In the genomic region with DNA sequence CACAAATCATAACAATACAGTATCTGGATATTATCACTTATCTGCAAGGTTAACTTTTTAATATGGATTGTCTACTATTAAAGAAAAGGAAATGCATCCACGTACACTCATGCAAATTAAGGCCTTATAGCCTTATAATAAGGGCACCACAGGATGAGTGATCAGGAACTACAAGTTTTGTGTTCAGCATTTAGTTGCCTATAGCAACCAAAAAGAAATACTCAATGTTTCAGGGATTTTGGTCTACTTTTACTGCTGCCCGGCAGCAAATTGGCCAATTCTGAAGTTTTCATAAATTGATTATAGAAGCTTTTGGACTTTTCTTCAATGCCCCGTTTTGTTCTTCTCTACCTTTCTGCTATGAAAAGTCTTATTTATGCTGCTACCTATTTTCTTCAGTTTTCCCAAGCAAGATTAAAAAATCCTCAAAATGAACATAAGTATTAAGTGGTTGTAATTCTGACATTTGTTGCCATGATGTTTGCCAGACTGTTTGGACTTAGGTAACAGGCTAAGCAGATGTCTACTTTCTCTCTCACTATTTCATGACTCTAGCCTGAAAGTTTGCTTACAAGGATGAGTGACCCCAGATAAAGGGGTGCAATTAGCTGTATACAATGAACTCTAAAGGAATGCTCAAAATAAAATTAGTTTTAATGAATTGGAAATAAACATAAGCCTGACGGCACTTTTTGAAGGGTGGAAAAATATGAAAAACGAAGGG, we compare ENCODE assay signal across 13 cellular contexts.
A peak's percentile ranks its signal among the peaks of the same experiment; 100 is the strongest.
DNase-seq lines count a peak whose midpoint lies in the region; ATAC-seq and TF ChIP-seq lines count a peak whose summit lies in the region.
"Had no signal": no experiment of that assay in that cellular context is flagged by ENCODE, and none has a peak within 500 bp of the region (broad histone marks: within the 10 kb centered on the region; RNA-seq: fewer than 3 reads in every experiment).

No MANE protein-coding gene starts in this region.

- H3K27me3 ChIP-seq in GM23338 (ENCODE audit: insufficient read depth) (no peaks in the 10 kb centered on the region), osteoblast (ENCODE audit: insufficient read depth, low read length) (no peaks in the 10 kb centered on the region), PC-3 (ENCODE audit: low read length) (no peaks in the 10 kb centered on the region), right cardiac atrium (ENCODE audit: control insufficient read depth, insufficient read depth) (no peaks in the 10 kb centered on the region)
- H3K27me3 ChIP-seq in naive thymus-derived CD4-positive, alpha-beta T cell (ENCODE audit: control insufficient read depth in 2 of 2, insufficient read depth in 2 of 2, low read length in 2 of 2) = no peaks in the 10 kb centered on the region
- H3K27me3 ChIP-seq: BLaER1 treated with 17β-estradiol and CSF1 and Interleukin-3, amounts not matched to agents 10 nM and 100 nM had no signal

- no peaks in the 10 kb centered on the region for H4K20me1 ChIP-seq in GM23338 (replicated peaks; ENCODE audit: insufficient read depth)
- H4K20me1 ChIP-seq in osteoblast (ENCODE audit: insufficient read depth, low read length) = no peaks in the 10 kb centered on the region
- H4K20me1 ChIP-seq in PC-3 (ENCODE audit: low read length) = no peaks in the 10 kb centered on the region
- H4K20me1 ChIP-seq: BLaER1 treated with 17β-estradiol and CSF1 and Interleukin-3, amounts not matched to agents 10 nM and 100 nM had no signal

- no peaks in the 10 kb centered on the region; the same call in 1 of the 2 replicates for H3K9me2 ChIP-seq in GM23338 (ENCODE audit: insufficient read depth)
- H3K9me2 ChIP-seq in PC-3 (replicated peaks; ENCODE audit: low read length) = no peaks in the 10 kb centered on the region

- intact Hi-C loops in left colon (cut with DNase I, micrococcal nuclease) (no loop called here), PC-3 (cut with micrococcal nuclease) (no loop called here), right cardiac atrium (cut with DNase I) (no loop called here)
- intact Hi-C loops in naive thymus-derived CD4-positive, alpha-beta T cell (cut with micrococcal nuclease) = no loop called here

- H3K4me2 ChIP-seq in GM23338 = no peak overlapping the region
- no peak overlapping the region for H3K4me2 ChIP-seq in osteoblast (ENCODE audit: insufficient read depth, low read length)
- H3K4me2 ChIP-seq in PC-3 (ENCODE audit: low read length) = no peak overlapping the region
- H3K4me2 ChIP-seq: BLaER1 treated with 17β-estradiol and CSF1 and Interleukin-3, amounts not matched to agents 10 nM and 100 nM had no signal

- H3K4me3 ChIP-seq in GM23338 (no peak overlapping the region), SK-N-MC (no peak overlapping the region), osteoblast (ENCODE audit: insufficient read depth, low read length) (no peak overlapping the region), PC-3 (ENCODE audit: low read length) (no peak overlapping the region), right cardiac atrium (ENCODE audit: low read length) (no peak overlapping the region)
- no peak overlapping the region for H3K4me3 ChIP-seq in naive thymus-derived CD4-positive, alpha-beta T cell (ENCODE audit: low read length)
- H3K4me3 ChIP-seq: BLaER1 treated with 17β-estradiol and CSF1 and Interleukin-3, amounts not matched to agents 10 nM and 100 nM had no signal

- H3K36me3 Mint-ChIP-seq in GM23338 (ENCODE audit: low read depth) = no peaks in the 10 kb centered on the region
- H3K36me3 Mint-ChIP-seq in naive thymus-derived CD4-positive, alpha-beta T cell = no peaks in the 10 kb centered on the region
- H3K36me3 Mint-ChIP-seq: CD4-positive, CD25-positive, alpha-beta regulatory T cell had no signal

- DNase-seq in GM23338 (ENCODE audit: low spot score) = peak; percentile 3
- DNase-seq in SK-N-MC (ENCODE audit: low read depth, low spot score) = no peak
- DNase-seq in left colon = no peak
- no peak for DNase-seq in osteoblast (ENCODE audit: insufficient read length, low spot score, missing footprints)
- no peak for DNase-seq in PC-3
- no peak for DNase-seq in right cardiac atrium
- no peak for DNase-seq in naive thymus-derived CD4-positive, alpha-beta T cell
- DNase-seq: 8988T; CD4-positive, CD25-positive, alpha-beta regulatory T cell; DMS53; H7 had no signal

- H3K9me3 ChIP-seq in SK-N-MC (ENCODE audit: low read depth, low read length) (no peaks in the 10 kb centered on the region), osteoblast (ENCODE audit: low read depth, low read length) (no peaks in the 10 kb centered on the region), PC-3 (ENCODE audit: low read length) (no peaks in the 10 kb centered on the region), right cardiac atrium (ENCODE audit: control insufficient read depth, low read length) (peaks cover 2% of the 10 kb centered on the region)
- no peaks in the 10 kb centered on the region for H3K9me3 ChIP-seq in naive thymus-derived CD4-positive, alpha-beta T cell (ENCODE audit: control insufficient read depth in 2 of 3, low read length in 3 of 3)

- no peaks in the 10 kb centered on the region for H3K79me2 ChIP-seq in GM23338 (replicated peaks; ENCODE audit: insufficient read depth)
- H3K79me2 ChIP-seq in osteoblast (ENCODE audit: insufficient read depth, low read length) = no peaks in the 10 kb centered on the region
- no peaks in the 10 kb centered on the region for H3K79me2 ChIP-seq in PC-3 (ENCODE audit: low read length)

- H3K27ac Mint-ChIP-seq in GM23338 = peak overlapping the region; percentile 21; the same call in 1 of the 2 replicates
- no peak overlapping the region for H3K27ac Mint-ChIP-seq in naive thymus-derived CD4-positive, alpha-beta T cell
- H3K27ac Mint-ChIP-seq: CD4-positive, CD25-positive, alpha-beta regulatory T cell had no signal

- no peak for TF ChIP-seq CTCF in GM23338 (conservative IDR thresholded peaks at IDR 0.05; ENCODE audit: low read depth in 2 of 2)
- TF ChIP-seq CTCF in osteoblast (IDR thresholded peaks at IDR 0.05; ENCODE audit: extremely low read depth, low read depth, low read length) = no peak
- no peak for TF ChIP-seq CTCF in PC-3 (conservative IDR thresholded peaks at IDR 0.05; ENCODE audit: low read depth, low read length)

- CTCF ChIA-PET in PC-3 (lab: Charles Lee) = no interaction called here
- CTCF ChIA-PET in naive thymus-derived CD4-positive, alpha-beta T cell (lab: Charles Lee) = no interaction called here

- no peak overlapping the region for H2AFZ ChIP-seq in GM23338
- peak overlapping the region; percentile 25 for H2AFZ ChIP-seq in osteoblast (ENCODE audit: low read length)
- H2AFZ ChIP-seq in PC-3 (ENCODE audit: low read length) = no peak overlapping the region

- no peaks in the 10 kb centered on the region for H3K27me3 Mint-ChIP-seq in GM23338 (ENCODE audit: insufficient read depth, low read depth, poor library complexity)
- H3K27me3 Mint-ChIP-seq in naive thymus-derived CD4-positive, alpha-beta T cell = peaks cover 7 to 30% (median 27%) of the 10 kb centered on the region in 5 donors

- POLR2A ChIA-PET in PC-3 (lab: Charles Lee; ENCODE audit: unreplicated experiment) = no interaction called here
- POLR2A ChIA-PET in naive thymus-derived CD4-positive, alpha-beta T cell (lab: Charles Lee) = no interaction called here

- WGBS in right cardiac atrium = 66% methylated on average over 5 of the region's 5 CpGs

- H3K9ac ChIP-seq in SK-N-MC (ENCODE audit: insufficient read length) = no peak overlapping the region
- no peak overlapping the region for H3K9ac ChIP-seq in PC-3 (ENCODE audit: low read length)
- H3K9ac ChIP-seq: BLaER1 treated with 17β-estradiol and CSF1 and Interleukin-3, amounts not matched to agents 10 nM and 100 nM had no signal

- H3K4me3 Mint-ChIP-seq in GM23338 = no peak overlapping the region
- H3K4me3 Mint-ChIP-seq in naive thymus-derived CD4-positive, alpha-beta T cell = no peak overlapping the region
- H3K4me3 Mint-ChIP-seq: CD4-positive, CD25-positive, alpha-beta regulatory T cell had no signal

- peaks cover 6% of the 10 kb centered on the region; the same call in 2 of the 3 replicates for H3K4me1 Mint-ChIP-seq in GM23338
- no peaks in the 10 kb centered on the region for H3K4me1 Mint-ChIP-seq in naive thymus-derived CD4-positive, alpha-beta T cell
- H3K4me1 Mint-ChIP-seq: CD4-positive, CD25-positive, alpha-beta regulatory T cell had no signal

- H3K4me1 ChIP-seq in GM23338 (ENCODE audit: insufficient read depth) (no peaks in the 10 kb centered on the region), osteoblast (ENCODE audit: insufficient read depth, low read length) (peaks cover 1% of the 10 kb centered on the region), PC-3 (ENCODE audit: insufficient read depth, low read length) (no peaks in the 10 kb centered on the region), right cardiac atrium (ENCODE audit: control insufficient read depth, insufficient read depth, low read length) (no peaks in the 10 kb centered on the region)
- H3K4me1 ChIP-seq in naive thymus-derived CD4-positive, alpha-beta T cell (ENCODE audit: control insufficient read depth in 2 of 2, insufficient read depth in 2 of 2, low read length in 2 of 2) = no peaks in the 10 kb centered on the region
- H3K4me1 ChIP-seq: BLaER1 treated with 17β-estradiol and CSF1 and Interleukin-3, amounts not matched to agents 10 nM and 100 nM had no signal

- H3K36me3 ChIP-seq in GM23338 (ENCODE audit: insufficient read depth) = no peaks in the 10 kb centered on the region
- H3K36me3 ChIP-seq in SK-N-MC (ENCODE audit: insufficient read depth, low read length) = no peaks in the 10 kb centered on the region
- H3K36me3 ChIP-seq in osteoblast (ENCODE audit: insufficient read depth, low read length) = no peaks in the 10 kb centered on the region
- no peaks in the 10 kb centered on the region for H3K36me3 ChIP-seq in PC-3 (ENCODE audit: low read depth, low read length)
- no peaks in the 10 kb centered on the region for H3K36me3 ChIP-seq in naive thymus-derived CD4-positive, alpha-beta T cell (ENCODE audit: control insufficient read depth in 2 of 3, insufficient read depth in 3 of 3, low read length in 3 of 3)
- H3K36me3 ChIP-seq: BLaER1 treated with 17β-estradiol and CSF1 and Interleukin-3, amounts not matched to agents 10 nM and 100 nM had no signal

- ATAC-seq in GM23338 (no peak), left colon (peak; percentile 8), PC-3 (no peak), right cardiac atrium (no peak), HG02642 (IDR thresholded peaks at IDR 0.05; ENCODE audit: poor library complexity, unreplicated experiment) (no peak)
- ATAC-seq in naive thymus-derived CD4-positive, alpha-beta T cell = no peak

- H3F3A ChIP-seq in GM23338 (replicated peaks; ENCODE audit: low read depth) = no peaks in the 10 kb centered on the region
- H3F3A ChIP-seq in PC-3 (ENCODE audit: low read length, unreplicated experiment) = no peaks in the 10 kb centered on the region

- H3K27ac ChIP-seq in GM23338 (ENCODE audit: low read depth) = no peak overlapping the region
- H3K27ac ChIP-seq in SK-N-MC = peak overlapping the region; percentile 57; the same call in 1 of the 2 replicates
- H3K27ac ChIP-seq in osteoblast (ENCODE audit: low read depth, low read length) = no peak overlapping the region
- no peak overlapping the region for H3K27ac ChIP-seq in PC-3 (ENCODE audit: low read length)
- no peak overlapping the region for H3K27ac ChIP-seq in right cardiac atrium (ENCODE audit: low read length)
- H3K27ac ChIP-seq in naive thymus-derived CD4-positive, alpha-beta T cell (ENCODE audit: low read depth, low read length) = no peak overlapping the region
- H3K27ac ChIP-seq: BLaER1 treated with 17β-estradiol and CSF1 and Interleukin-3, amounts not matched to agents 10 nM and 100 nM had no signal

- no TSS peak for BruUV-seq in PC-3 (replicated peaks; lab: Mats Ljungman, UMichigan)

- no peaks in the 10 kb centered on the region for H3K9me3 Mint-ChIP-seq in GM23338
- peaks cover 0 to 1% (median 0%) of the 10 kb centered on the region in 11 donors for H3K9me3 Mint-ChIP-seq in naive thymus-derived CD4-positive, alpha-beta T cell
- H3K9me3 Mint-ChIP-seq: CD4-positive, CD25-positive, alpha-beta regulatory T cell had no signal
